Comparison of ENCODE assay signal across 8 cellular contexts in genomic region chr19:16324064-16324383, GRCh38. TPM values are rescaled to one million over a fixed set of nuclear protein-coding genes. Genes with fewer than 3 reads are reported as not detected.
DNase-seq lines count a peak whose midpoint lies in the region; ATAC-seq and TF ChIP-seq lines count a peak whose summit lies in the region.

No MANE protein-coding gene starts in this region.

- H3K4me3 ChIP-seq in SK-N-SH (ENCODE audit: low read depth in 2 of 2, low read length in 1 of 2) = peak overlapping the region; percentile 52 to 65; a peak in 3 of 4 replicates
- H3K4me3 ChIP-seq in stomach smooth muscle (ENCODE audit: low read length in 2 of 2) = peak overlapping the region; percentile 67 to 72

- H3K9me2 ChIP-seq in SK-N-SH = no peaks in the 10 kb centered on the region

- H3K9me3 ChIP-seq in SK-N-SH (no peaks in the 10 kb centered on the region), stomach smooth muscle (ENCODE audit: control insufficient read depth in 2 of 2, low read length in 2 of 2) (no peaks in the 10 kb centered on the region)

- H3K79me2 ChIP-seq in SK-N-SH (ENCODE audit: insufficient read depth) = peaks cover 19% of the 10 kb centered on the region; the same call in 1 of the 2 replicates

- H3K27me3 ChIP-seq in SK-N-SH (ENCODE audit: insufficient read depth) = peaks cover 44% of the 10 kb centered on the region; the same call in 1 of the 2 replicates
- no peaks in the 10 kb centered on the region for H3K27me3 ChIP-seq in stomach smooth muscle (ENCODE audit: control insufficient read depth in 1 of 2, insufficient read depth in 2 of 2, low read length in 2 of 2)

- H3F3A ChIP-seq in SK-N-SH (replicated peaks; ENCODE audit: insufficient read depth) = peaks cover 33% of the 10 kb centered on the region

- H3K36me3 ChIP-seq in SK-N-SH (replicated peaks in 1 of 2; ENCODE audit: control insufficient read depth in 1 of 2, insufficient read depth in 2 of 2, low read length in 1 of 2) = peaks cover 0 to 3% of the 10 kb centered on the region in 2 experiments
- peaks cover 11 to 14% of the 10 kb centered on the region in 2 donors for H3K36me3 ChIP-seq in stomach smooth muscle (ENCODE audit: control insufficient read depth in 2 of 2, insufficient read depth in 2 of 2, low read length in 2 of 2)

- no peak for DNase-seq in SK-N-SH
- DNase-seq in activated T-helper 1 cell treated with anti-CD3 and anti-CD28 coated beads, Interleukin-12 subunit alpha, Interleukin-12 subunit beta, Interleukin-2, Interleukin-4 antibody, amounts not matched to agents 30 ng/mL and 10 ng/mL and 1 ng/mL, durations not matched to agents 14 hours and 24 hours and 36 hours (ENCODE audit: low spot score) = no peak
- DNase-seq in immature natural killer cell = no peak
- no peak for DNase-seq in SW480 (ENCODE audit: low spot score)
- DNase-seq in NCI-H1092 (lab: John Stamatoyannopoulos, UW) = no peak
- DNase-seq in COLO829 (ENCODE audit: low spot score) = no peak

- POLR2A ChIA-PET in SK-N-SH (lab: Yijun Ruan, JAX) = no interaction called here

- H3K9ac ChIP-seq in SK-N-SH (peak overlapping the region; percentile 69; the same call in 1 of the 2 replicates), stomach smooth muscle (ENCODE audit: low read length in 2 of 2) (peak overlapping the region; percentile 68 to 71)

- TF ChIP-seq RAD21 in SK-N-SH (IDR thresholded peaks at IDR 0.05; ENCODE audit: low read length) = no peak

- peak overlapping the region; percentile 42 for H3K4me3 Mint-ChIP-seq in activated T-helper 1 cell treated with anti-CD3 and anti-CD28 coated beads, Interleukin-12 subunit alpha, Interleukin-12 subunit beta, Interleukin-2, Interleukin-4 antibody, amounts not matched to agents 30 ng/mL and 10 ng/mL and 1 ng/mL, durations not matched to agents 14 hours and 24 hours and 36 hours
- peak overlapping the region; percentile 70 to 82 (median 79) for H3K4me3 Mint-ChIP-seq in immature natural killer cell

- no peak for ATAC-seq in SK-N-SH treated with all-trans-retinoic acid at 6 μM for 48 hours

- no peak overlapping the region for H2AFZ ChIP-seq in SK-N-SH (ENCODE audit: low read depth)

- H3K9me3 Mint-ChIP-seq in activated T-helper 1 cell treated with anti-CD3 and anti-CD28 coated beads, Interleukin-12 subunit alpha, Interleukin-12 subunit beta, Interleukin-2, Interleukin-4 antibody, amounts not matched to agents 30 ng/mL and 10 ng/mL and 1 ng/mL, durations not matched to agents 14 hours and 24 hours and 36 hours = no peaks in the 10 kb centered on the region
- H3K9me3 Mint-ChIP-seq in immature natural killer cell = peaks cover 0 to 9% (median 1%) of the 10 kb centered on the region in 6 donors

- WGBS in SK-N-SH (ENCODE audit: low lambda C conversion rate) = 24% methylated on average over 3 of the region's 3 CpGs

- peaks cover 33% of the 10 kb centered on the region for H4K20me1 ChIP-seq in SK-N-SH (ENCODE audit: insufficient read depth)

- CTCF ChIA-PET in SK-N-SH (lab: Yijun Ruan, JAX) = interaction anchor here (1.0 kb wide), 1 partner anchor 56 kb away, joined by 3 read pairs; no protein-coding TSS in a partner anchor

- H3K4me1 Mint-ChIP-seq in activated T-helper 1 cell treated with anti-CD3 and anti-CD28 coated beads, Interleukin-12 subunit alpha, Interleukin-12 subunit beta, Interleukin-2, Interleukin-4 antibody, amounts not matched to agents 30 ng/mL and 10 ng/mL and 1 ng/mL, durations not matched to agents 14 hours and 24 hours and 36 hours (ENCODE audit: low read depth) = peaks cover 30% of the 10 kb centered on the region
- peaks cover 21 to 25% of the 10 kb centered on the region in 2 donors for H3K4me1 Mint-ChIP-seq in immature natural killer cell

- H3K27ac ChIP-seq in SK-N-SH (ENCODE audit: low read depth in 2 of 2, low read length in 1 of 2) = peak overlapping the region in 1 of 2 experiments; percentile 63; a peak in 2 of 4 replicates
- H3K27ac ChIP-seq in stomach smooth muscle (ENCODE audit: low read length) = peak overlapping the region; percentile 77

- no peak for TF ChIP-seq EP300 in SK-N-SH (IDR thresholded peaks at IDR 0.05; ENCODE audit: borderline replicate concordance in 1 of 2, low read depth in 1 of 2, low read length in 1 of 2)

- H3K4me1 ChIP-seq in SK-N-SH (ENCODE audit: control insufficient read depth in 1 of 2, insufficient read depth in 2 of 2, low read depth in 1 of 2, low read length in 1 of 2) (no peaks in the 10 kb centered on the region), stomach smooth muscle (ENCODE audit: control insufficient read depth, insufficient read depth, low read length) (peaks cover 39% of the 10 kb centered on the region)

- TF ChIP-seq CTCF in SK-N-SH (IDR thresholded peaks at IDR 0.05) = no peak

- intact Hi-C loops in activated T-helper 1 cell treated with anti-CD3 and anti-CD28 coated beads, Interleukin-12 subunit alpha, Interleukin-12 subunit beta, Interleukin-2, Interleukin-4 antibody, amounts not matched to agents 30 ng/mL and 10 ng/mL and 1 ng/mL, durations not matched to agents 14 hours and 24 hours and 36 hours (cut with micrococcal nuclease) = loop anchor here (1.0 kb wide), 2 partner anchors 41 to 213 kb away; partner anchors contain the start of gene RAB8A

- peaks cover 19% of the 10 kb centered on the region for H3K36me3 Mint-ChIP-seq in activated T-helper 1 cell treated with anti-CD3 and anti-CD28 coated beads, Interleukin-12 subunit alpha, Interleukin-12 subunit beta, Interleukin-2, Interleukin-4 antibody, amounts not matched to agents 30 ng/mL and 10 ng/mL and 1 ng/mL, durations not matched to agents 14 hours and 24 hours and 36 hours (ENCODE audit: low read depth)
- peaks cover 32 to 34% (median 34%) of the 10 kb centered on the region in 3 donors for H3K36me3 Mint-ChIP-seq in immature natural killer cell

- peak overlapping the region; percentile 85 for H3K4me2 ChIP-seq in SK-N-SH

- peaks cover 23% of the 10 kb centered on the region for H3K27me3 Mint-ChIP-seq in activated T-helper 1 cell treated with anti-CD3 and anti-CD28 coated beads, Interleukin-12 subunit alpha, Interleukin-12 subunit beta, Interleukin-2, Interleukin-4 antibody, amounts not matched to agents 30 ng/mL and 10 ng/mL and 1 ng/mL, durations not matched to agents 14 hours and 24 hours and 36 hours (ENCODE audit: insufficient read depth)
- H3K27me3 Mint-ChIP-seq in immature natural killer cell (ENCODE audit: low read depth in 3 of 3) = peaks cover 44 to 61% (median 46%) of the 10 kb centered on the region in 3 donors

- H3K27ac Mint-ChIP-seq in activated T-helper 1 cell treated with anti-CD3 and anti-CD28 coated beads, Interleukin-12 subunit alpha, Interleukin-12 subunit beta, Interleukin-2, Interleukin-4 antibody, amounts not matched to agents 30 ng/mL and 10 ng/mL and 1 ng/mL, durations not matched to agents 14 hours and 24 hours and 36 hours = peak overlapping the region; percentile 29
- H3K27ac Mint-ChIP-seq in immature natural killer cell = peak overlapping the region; percentile 91 to 96 (median 94)

TF ChIP-seq in SK-N-SH, 30 proteins besides CTCF, POLR2A, EP300 and RAD21 (continues in another document):
- no peak for TF ChIP-seq GATA2 (CRISPR knock-in tag; IDR thresholded peaks at IDR 0.05)

TF ChIP-seq in SK-N-SH treated with all-trans-retinoic acid at 6 μM for 48 hours, 23 proteins besides CTCF, POLR2A, EP300 and RAD21 (continues in another document):
- no peak for TF ChIP-seq PPARA (CRISPR knock-in tag; IDR thresholded peaks at IDR 0.05; ENCODE audit: borderline replicate concordance)
- TF ChIP-seq ZC3H10 (CRISPR knock-in tag; IDR thresholded peaks at IDR 0.05) = no peak
- TF ChIP-seq, protein P1, sequence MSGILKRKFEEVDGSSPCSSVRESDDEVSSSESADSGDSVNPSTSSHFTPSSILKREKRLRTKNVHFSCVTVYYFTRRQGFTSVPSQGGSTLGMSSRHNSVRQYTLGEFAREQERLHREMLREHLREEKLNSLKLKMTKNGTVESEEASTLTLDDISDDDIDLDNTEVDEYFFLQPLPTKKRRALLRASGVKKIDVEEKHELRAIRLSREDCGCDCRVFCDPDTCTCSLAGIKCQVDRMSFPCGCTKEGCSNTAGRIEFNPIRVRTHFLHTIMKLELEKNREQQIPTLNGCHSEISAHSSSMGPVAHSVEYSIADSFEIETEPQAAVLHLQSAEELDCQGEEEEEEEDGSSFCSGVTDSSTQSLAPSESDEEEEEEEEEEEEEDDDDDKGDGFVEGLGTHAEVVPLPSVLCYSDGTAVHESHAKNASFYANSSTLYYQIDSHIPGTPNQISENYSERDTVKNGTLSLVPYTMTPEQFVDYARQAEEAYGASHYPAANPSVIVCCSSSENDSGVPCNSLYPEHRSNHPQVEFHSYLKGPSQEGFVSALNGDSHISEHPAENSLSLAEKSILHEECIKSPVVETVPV (CRISPR knock-in tag; IDR thresholded peaks at IDR 0.05) = no peak
- no peak for TF ChIP-seq ZNF565 (CRISPR knock-in tag; conservative IDR thresholded peaks at IDR 0.05; ENCODE audit: low read depth)
- TF ChIP-seq GLIS3 (CRISPR knock-in tag; IDR thresholded peaks at IDR 0.05) = no peak
- TF ChIP-seq ARNTL (CRISPR knock-in tag; IDR thresholded peaks at IDR 0.05; ENCODE audit: borderline replicate concordance, low read depth) = no peak

RNA-seq across cellular contexts. Expression of gene KLF2, which starts 0.6 kb away (rescaled TPM):
- polyA plus RNA-seq in SK-N-SH (2012; rRNA removed) (2.8 and 6.9 TPM in 2 replicates), immature natural killer cell (100 to 1,000 TPM in 1 of 3 donors, 10 to 100 TPM in 2; 55.0 to 102 (median 91.0) TPM)
- polyA plus RNA-seq in SK-N-SH (2012; cell fraction: cytosol; rRNA removed) = 3.7 and 6.6 TPM in 2 replicates
- polyA plus RNA-seq in SK-N-SH (2012; cell fraction: nucleus; rRNA removed) = 18.9 and 48.1 TPM in 2 replicates
- 5.7 TPM in 2 replicates for total RNA-seq in activated T-helper 1 cell treated with anti-CD3 and anti-CD28 coated beads, Interleukin-12 subunit alpha, Interleukin-12 subunit beta, Interleukin-2, Interleukin-4 antibody, amounts not matched to agents 30 ng/mL and 10 ng/mL and 1 ng/mL, durations not matched to agents 14 hours and 24 hours and 36 hours
